ENCODE assay signal across 13 cellular contexts in the genomic region with DNA sequence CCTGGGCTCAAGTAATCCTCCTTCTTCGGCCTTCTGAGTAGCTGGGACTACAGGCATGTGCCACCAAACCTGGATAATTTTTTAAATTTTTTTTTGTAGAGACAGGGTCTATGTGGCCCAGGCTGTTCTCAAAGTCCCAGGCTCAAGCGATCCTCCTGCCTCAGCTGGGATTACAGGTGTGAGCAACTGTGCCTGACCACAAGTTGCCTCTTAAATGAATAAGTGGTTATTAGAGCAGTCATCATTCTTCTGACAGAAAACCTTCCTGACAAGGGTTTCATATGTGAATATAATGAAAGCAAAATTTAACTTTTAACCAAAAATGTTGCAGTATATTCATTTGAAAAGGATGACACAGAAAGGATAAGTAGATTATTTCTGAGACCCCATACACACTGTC.
DNase-seq lines count a peak whose midpoint lies in the region; ATAC-seq and TF ChIP-seq lines count a peak whose summit lies in the region.
"Had no signal": no experiment of that assay in that cellular context is flagged by ENCODE, and none has a peak within 500 bp of the region (broad histone marks: within the 10 kb centered on the region; RNA-seq: fewer than 3 reads in every experiment).

No MANE protein-coding gene starts in this region.

- H3K9ac ChIP-seq in DND-41 (ENCODE audit: low read depth, low read length), result no peak overlapping the region

- no peaks in the 10 kb centered on the region for H4K20me1 ChIP-seq in DND-41 (ENCODE audit: insufficient read depth, low read length)

- H3K27me3 ChIP-seq in DND-41 (ENCODE audit: insufficient read depth, low read length, poor library complexity), result no peaks in the 10 kb centered on the region
- H3K27me3 ChIP-seq: right lobe of liver, testis had no signal

- no peaks in the 10 kb centered on the region for H3K36me3 ChIP-seq in DND-41 (ENCODE audit: insufficient read depth, low read length)
- H3K36me3 ChIP-seq: right lobe of liver had no signal

- no peak overlapping the region for H2AFZ ChIP-seq in DND-41 (ENCODE audit: low read depth, low read length)

- no peaks in the 10 kb centered on the region for H3K4me1 ChIP-seq in DND-41 (ENCODE audit: insufficient read depth, low read length)
- H3K4me1 ChIP-seq: right lobe of liver, testis had no signal

- H3K27ac ChIP-seq in DND-41 (ENCODE audit: low read length), result no peak overlapping the region
- H3K27ac ChIP-seq: right lobe of liver, testis had no signal

- no peak for TF ChIP-seq CTCF in DND-41 (IDR thresholded peaks at IDR 0.05; ENCODE audit: borderline replicate concordance, extremely low read depth, low read length, poor library complexity, severe bottlenecking)

- no peaks in the 10 kb centered on the region for H3K9me3 ChIP-seq in DND-41 (ENCODE audit: insufficient read depth, low read length, severe bottlenecking)
- H3K9me3 ChIP-seq: right lobe of liver, testis had no signal

- H3K4me2 ChIP-seq in DND-41 (ENCODE audit: insufficient read depth, low read length), result no peak overlapping the region

- ATAC-seq in DND-41 (ENCODE audit: insufficient read depth, low read depth) (peak; percentile 50), GM21825 (IDR thresholded peaks at IDR 0.05; ENCODE audit: unreplicated experiment) (peak; percentile 93), HG03135 (IDR thresholded peaks at IDR 0.05; ENCODE audit: unreplicated experiment) (peak; percentile 89)
- ATAC-seq: right lobe of liver had no signal

- no peaks in the 10 kb centered on the region for H3K79me2 ChIP-seq in DND-41 (ENCODE audit: insufficient read depth, low read length)

- DNase-seq in DND-41 (peak; percentile 12), GM19240 (ENCODE audit: insufficient read length, low spot score) (peak; percentile 11), OCI-M1 (lab: John Stamatoyannopoulos, UW) (no peak), NCI-H2171 treated with DMSO at 0.1 percent for 48 hours (lab: John Stamatoyannopoulos, UW) (no peak), NCI-H1105 (lab: John Stamatoyannopoulos, UW) (no peak), midbrain (lab: John Stamatoyannopoulos, UW) (no peak)
- DNase-seq: DMS 273 treated with DMSO at 0.1 percent for 48 hours, naive B cell, NCI-H187, right lobe of liver, testis had no signal

- H3K4me3 ChIP-seq in DND-41 (ENCODE audit: low read depth in 1 of 2, low read length in 2 of 2), result no peak overlapping the region
- H3K4me3 ChIP-seq: right lobe of liver, testis had no signal

Comparison
In these comparisons a context has a peak if more than half of its experiments do, and no peak if none do; other contexts are left out.
1. DNase-seq: peak in DND-41 (single experiment) and GM19240 (single experiment); none in OCI-M1 (single experiment), NCI-H2171 treated with DMSO at 0.1 percent for 48 hours (single experiment), NCI-H1105 (single experiment) and midbrain (single experiment).
2. Peak in every context shown above with its lines, with median percentiles within 50 percentile points of each other: ATAC-seq.